In the genomic region with DNA sequence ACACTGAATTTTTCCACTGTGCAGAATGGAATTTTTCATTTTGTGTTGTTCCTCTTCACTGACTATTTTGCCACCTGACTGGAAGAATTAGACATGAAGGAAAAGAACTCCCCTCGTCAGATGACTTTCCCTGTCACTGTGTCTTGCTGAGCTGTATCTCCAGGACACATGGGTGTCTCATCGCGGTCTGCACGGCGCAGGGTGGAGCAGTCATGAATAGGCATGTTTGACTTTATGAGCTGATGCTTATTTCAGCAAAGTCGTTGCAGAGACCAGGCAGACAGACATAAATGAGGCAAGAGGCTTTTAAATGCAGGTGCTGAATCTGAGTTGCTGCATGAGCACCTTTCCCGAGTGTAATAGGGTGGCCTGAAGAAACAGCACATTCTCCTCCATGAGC, we compare ENCODE assay signal across 2 cellular contexts.
TF ChIP-seq lines count a peak whose summit lies in the region.

No MANE protein-coding gene starts in this region.

TF ChIP-seq in GM12891, 5 proteins besides CTCF, POLR2A, EP300 and RAD21 (continued from another document):
- no peak for TF ChIP-seq POLR2AphosphoS5 (IDR thresholded peaks at IDR 0.05; ENCODE audit: low read depth, low read length)

TF ChIP-seq in GM23338, 12 proteins besides CTCF, POLR2A, EP300 and RAD21:
- TF ChIP-seq, protein P1, sequence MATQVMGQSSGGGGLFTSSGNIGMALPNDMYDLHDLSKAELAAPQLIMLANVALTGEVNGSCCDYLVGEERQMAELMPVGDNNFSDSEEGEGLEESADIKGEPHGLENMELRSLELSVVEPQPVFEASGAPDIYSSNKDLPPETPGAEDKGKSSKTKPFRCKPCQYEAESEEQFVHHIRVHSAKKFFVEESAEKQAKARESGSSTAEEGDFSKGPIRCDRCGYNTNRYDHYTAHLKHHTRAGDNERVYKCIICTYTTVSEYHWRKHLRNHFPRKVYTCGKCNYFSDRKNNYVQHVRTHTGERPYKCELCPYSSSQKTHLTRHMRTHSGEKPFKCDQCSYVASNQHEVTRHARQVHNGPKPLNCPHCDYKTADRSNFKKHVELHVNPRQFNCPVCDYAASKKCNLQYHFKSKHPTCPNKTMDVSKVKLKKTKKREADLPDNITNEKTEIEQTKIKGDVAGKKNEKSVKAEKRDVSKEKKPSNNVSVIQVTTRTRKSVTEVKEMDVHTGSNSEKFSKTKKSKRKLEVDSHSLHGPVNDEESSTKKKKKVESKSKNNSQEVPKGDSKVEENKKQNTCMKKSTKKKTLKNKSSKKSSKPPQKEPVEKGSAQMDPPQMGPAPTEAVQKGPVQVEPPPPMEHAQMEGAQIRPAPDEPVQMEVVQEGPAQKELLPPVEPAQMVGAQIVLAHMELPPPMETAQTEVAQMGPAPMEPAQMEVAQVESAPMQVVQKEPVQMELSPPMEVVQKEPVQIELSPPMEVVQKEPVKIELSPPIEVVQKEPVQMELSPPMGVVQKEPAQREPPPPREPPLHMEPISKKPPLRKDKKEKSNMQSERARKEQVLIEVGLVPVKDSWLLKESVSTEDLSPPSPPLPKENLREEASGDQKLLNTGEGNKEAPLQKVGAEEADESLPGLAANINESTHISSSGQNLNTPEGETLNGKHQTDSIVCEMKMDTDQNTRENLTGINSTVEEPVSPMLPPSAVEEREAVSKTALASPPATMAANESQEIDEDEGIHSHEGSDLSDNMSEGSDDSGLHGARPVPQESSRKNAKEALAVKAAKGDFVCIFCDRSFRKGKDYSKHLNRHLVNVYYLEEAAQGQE (IDR thresholded peaks at IDR 0.05; ENCODE audit: unreplicated experiment), result no peak
- TF ChIP-seq JUNB (IDR thresholded peaks at IDR 0.05; ENCODE audit: unreplicated experiment) (no peak), EZH2 (IDR thresholded peaks at IDR 0.05; ENCODE audit: low read depth, unreplicated experiment) (no peak), ZNF331 (CRISPR knock-in tag; IDR thresholded peaks at IDR 0.05; ENCODE audit: low read depth) (no peak), ZNF114 (CRISPR knock-in tag; IDR thresholded peaks at IDR 0.05) (no peak), EZH2phosphoT487 (IDR thresholded peaks at IDR 0.05; ENCODE audit: unreplicated experiment) (no peak)
